In genomic region chr7:116500071-116500853, GRCh38 we compare ENCODE assay signal across 9 cellular contexts. TPM values are rescaled to one million over a fixed set of nuclear protein-coding genes. Genes with fewer than 3 reads are reported as not detected.
A peak's percentile ranks its signal among the peaks of the same experiment; 100 is the strongest.
DNase-seq lines count a peak whose midpoint lies in the region; ATAC-seq, FAIRE-seq and TF ChIP-seq lines count a peak whose summit lies in the region.
"Had no signal": no experiment of that assay in that cellular context is flagged by ENCODE, and none has a peak within 500 bp of the region (broad histone marks: within the 10 kb centered on the region; RNA-seq: fewer than 3 reads in every experiment).

No MANE protein-coding gene starts in this region.

- H3K4me3 Mint-ChIP-seq in WTC11: peak overlapping the region; percentile 86

- no peak overlapping the region for H2BK20ac ChIP-seq in H1 (ENCODE audit: low read length)

- peak overlapping the region; percentile 76 for H2AFZ ChIP-seq in H1 (ENCODE audit: low read length)
- no peak overlapping the region for H2AFZ ChIP-seq in OCI-LY7 (ENCODE audit: low read length)

- peaks cover 5% of the 10 kb centered on the region; the same call in 1 of the 2 replicates for H3K23me2 ChIP-seq in H1 (ENCODE audit: low read depth, low read length)

- H4K8ac ChIP-seq in H1 (ENCODE audit: extremely low read depth, insufficient read depth, low read length): peak overlapping the region; percentile 25; the same call in 1 of the 2 replicates

- peak overlapping the region; percentile 13 for H3K18ac ChIP-seq in H1 (ENCODE audit: extremely low read depth, low read length)

- no peak overlapping the region for H4K91ac ChIP-seq in H1 (replicated peaks; ENCODE audit: insufficient read length, low read length)

- H3K9ac ChIP-seq in H1 (replicated peaks in 1 of 4; ENCODE audit: extremely low read depth in 1 of 4, low read depth in 3 of 4, low read length in 3 of 4): peak overlapping the region in 1 of 4 experiments; percentile 39; a peak in 2 of 7 replicates

- no peak for TF ChIP-seq RAD21 in H1 (IDR thresholded peaks at IDR 0.05 in 1 of 2, conservative IDR thresholded peaks at IDR 0.05 in 1 of 2; ENCODE audit: low read depth in 2 of 2, low read length in 2 of 2)

- peak; percentile 24 for ATAC-seq in GM18505 (IDR thresholded peaks at IDR 0.05; ENCODE audit: unreplicated experiment)
- peak; percentile 50 for ATAC-seq in HG02885 (IDR thresholded peaks at IDR 0.05; ENCODE audit: poor library complexity, unreplicated experiment)
- peak; percentile 67 for ATAC-seq in WTC11
- ATAC-seq in thoracic aorta (ENCODE audit: insufficient number of reproducible peaks, low FRiP score, low read depth): peak; percentile 24

- H3K27me3 ChIP-seq in H1 (replicated peaks in 1 of 4; ENCODE audit: control insufficient read depth in 3 of 4, extremely low read depth in 1 of 4, insufficient read depth in 3 of 4, low read length in 3 of 4): peaks cover 0 to 22% (median 16%) of the 10 kb centered on the region in 4 experiments; a peak in 6 of 7 replicates
- H3K27me3 ChIP-seq in thoracic aorta (replicated peaks; ENCODE audit: insufficient read depth): no peaks in the 10 kb centered on the region

- H3K9me3 Mint-ChIP-seq in WTC11: peaks cover 7% of the 10 kb centered on the region; the same call in 1 of the 2 replicates

- FAIRE-seq in H1 (lab: Jason Lieb, UNC) (no peak), frontal cortex (lab: Jason Lieb, UNC) (no peak)
- FAIRE-seq: TTC549 had no signal

- H3K4me1 Mint-ChIP-seq in WTC11: peaks cover 16% of the 10 kb centered on the region

- H3K56ac ChIP-seq in H1 (replicated peaks; ENCODE audit: insufficient read length, low read depth, low read length): no peak overlapping the region

- H4K20me1 ChIP-seq in H1 (replicated peaks in 1 of 2; ENCODE audit: control insufficient read depth in 1 of 2, insufficient read depth in 2 of 2, low read length in 2 of 2) (peaks cover 0 to 2% of the 10 kb centered on the region in 2 experiments), OCI-LY7 (ENCODE audit: insufficient read depth, low read length) (no peaks in the 10 kb centered on the region)

- H3K36me3 Mint-ChIP-seq in WTC11: no peaks in the 10 kb centered on the region

- peak; percentile 28 for DNase-seq in WTC11 (ENCODE audit: low spot score)
- no peak for DNase-seq in H1 (ENCODE audit: low read depth in 1 of 2, low spot score in 2 of 2)
- no peak for DNase-seq in thoracic aorta (ENCODE audit: low spot score)
- DNase-seq in OCI-LY7 (ENCODE audit: low spot score): no peak
- DNase-seq in frontal cortex (ENCODE audit: low spot score in 2 of 2): no peak

- H3K9me3 ChIP-seq in H1 (ENCODE audit: insufficient read depth in 2 of 2, low read depth in 1 of 2, low read length in 1 of 2) (no peaks in the 10 kb centered on the region), mesodermal cell (ENCODE audit: control insufficient read depth, low read length) (no peaks in the 10 kb centered on the region), thoracic aorta (no peaks in the 10 kb centered on the region), OCI-LY7 (ENCODE audit: low read length) (no peaks in the 10 kb centered on the region)

- CTCF ChIA-PET in WTC11 (lab: Charles Lee): interaction anchor here (1.0 to 1.5 kb wide), 5 partner anchors 23 to 264 kb away, joined by 3 to 18 read pairs (median 4); no protein-coding TSS in a partner anchor
- CTCF ChIA-PET in H1 (lab: Charles Lee; ENCODE audit: partially characterized antibody): no interaction called here
- CTCF ChIA-PET in OCI-LY7 (lab: Charles Lee; ENCODE audit: unreplicated experiment): no interaction called here

- H3K4me2 ChIP-seq in H1 (ENCODE audit: insufficient read depth in 1 of 2, low read depth in 2 of 2, low read length in 2 of 2): peak overlapping the region; percentile 94 to 99
- no peak overlapping the region for H3K4me2 ChIP-seq in OCI-LY7 (ENCODE audit: low read length)

- H3K27ac ChIP-seq in H1 (ENCODE audit: low read depth, low read length): no peak overlapping the region
- no peak overlapping the region for H3K27ac ChIP-seq in mesodermal cell (ENCODE audit: low read depth, low read length, severe bottlenecking)
- peak overlapping the region; percentile 99 for H3K27ac ChIP-seq in thoracic aorta
- no peak overlapping the region for H3K27ac ChIP-seq in OCI-LY7 (ENCODE audit: low read depth, low read length, poor library complexity, severe bottlenecking)

- H3K4me3 ChIP-seq in H1 (ENCODE audit: extremely low read depth in 1 of 4, insufficient read depth in 2 of 4, low read depth in 3 of 4, low read length in 4 of 4) (peak overlapping the region; percentile 40 to 71 (median 60)), mesodermal cell (ENCODE audit: extremely low read depth, insufficient read depth, low read length, poor library complexity, severe bottlenecking) (peak overlapping the region; percentile 69), thoracic aorta (peak overlapping the region; percentile 96), OCI-LY7 (ENCODE audit: low read depth, low read length, poor library complexity, severe bottlenecking) (no peak overlapping the region)

- H3K27me3 Mint-ChIP-seq in WTC11 (ENCODE audit: low read depth): peaks cover 34% of the 10 kb centered on the region

- 4% methylated on average over 35 of the region's 37 CpGs; no CpG with 5 or more reads in 1 of the 2 experiments for WGBS in H1 (ENCODE audit: extremely low coverage in 1 of 2, insufficient coverage in 1 of 2, insufficient read length in 1 of 2, insufficient replicate concordance in 2 of 2, low coverage in 1 of 2, low lambda C conversion rate in 2 of 2, missing lambda C conversion rate in 1 of 2), 2 experiments
- 1 to 4% methylated on average over 25 to 34 of the region's 37 CpGs for WGBS in mesodermal cell (ENCODE audit: insufficient coverage in 2 of 2), 2 experiments

- H3K79me1 ChIP-seq in H1 (ENCODE audit: low read depth, low read length): no peaks in the 10 kb centered on the region

- peak overlapping the region; percentile 75; the same call in 1 of the 2 replicates for H2BK12ac ChIP-seq in H1 (ENCODE audit: low read depth, low read length)

- H3K79me2 ChIP-seq in H1 (ENCODE audit: control insufficient read depth in 1 of 2, insufficient read depth in 2 of 2, low read length in 2 of 2) (no peaks in the 10 kb centered on the region), OCI-LY7 (ENCODE audit: insufficient read depth, low read depth, low read length) (no peaks in the 10 kb centered on the region)

- peak overlapping the region; percentile 43 for H2BK120ac ChIP-seq in H1 (replicated peaks; ENCODE audit: low read depth, low read length)

- H3K27ac Mint-ChIP-seq in WTC11: no peak overlapping the region

- H3K9me2 ChIP-seq in OCI-LY7 (ENCODE audit: insufficient read depth, low read length): no peaks in the 10 kb centered on the region

- H3K4me1 ChIP-seq in H1 (replicated peaks in 1 of 4; ENCODE audit: control insufficient read depth in 3 of 4, insufficient read depth in 4 of 4, low read length in 3 of 4) (peaks cover 2 to 4% (median 3%) of the 10 kb centered on the region in 4 experiments; a peak in 4 of 7 replicates), mesodermal cell (ENCODE audit: control insufficient read depth, insufficient read depth, low read length, poor library complexity, severe bottlenecking) (peaks cover 8% of the 10 kb centered on the region), thoracic aorta (ENCODE audit: control insufficient read depth in 1 of 2, low read depth in 2 of 2) (peaks cover 16 to 31% of the 10 kb centered on the region in 2 donors), OCI-LY7 (ENCODE audit: insufficient read depth, low read length, poor library complexity, severe bottlenecking) (no peaks in the 10 kb centered on the region)

- intact Hi-C loops in OCI-LY7 (cut with micrococcal nuclease; ENCODE audit: unreplicated experiment): no loop called here

- TF ChIP-seq CTCF in WTC11 (IDR thresholded peaks at IDR 0.05): no peak
- no peak for TF ChIP-seq CTCF in H1 (IDR thresholded peaks at IDR 0.05; ENCODE audit: control extremely low read depth in 1 of 3, insufficient read depth in 1 of 3, low read depth in 1 of 3, low read length in 3 of 3)
- TF ChIP-seq CTCF in thoracic aorta (IDR thresholded peaks at IDR 0.05): no peak
- TF ChIP-seq CTCF in OCI-LY7 (conservative IDR thresholded peaks at IDR 0.05; ENCODE audit: low read length): no peak

- BruUV-seq in OCI-LY7 (replicated peaks; lab: Mats Ljungman, UMichigan): no TSS peak

- H3K36me3 ChIP-seq in H1 (ENCODE audit: control insufficient read depth in 2 of 4, insufficient read depth in 4 of 4, low read length in 3 of 4) (no peaks in the 10 kb centered on the region), mesodermal cell (ENCODE audit: control insufficient read depth, insufficient read depth, low read length) (no peaks in the 10 kb centered on the region), thoracic aorta (no peaks in the 10 kb centered on the region), OCI-LY7 (ENCODE audit: insufficient read depth, low read length) (no peaks in the 10 kb centered on the region)

- H3K4ac ChIP-seq in H1 (replicated peaks; ENCODE audit: insufficient read length, low read depth, low read length): no peak overlapping the region

- no peak overlapping the region for H2BK15ac ChIP-seq in H1 (ENCODE audit: low read length)

- H3K23ac ChIP-seq in H1 (ENCODE audit: insufficient read length): no peak overlapping the region

- POLR2A ChIA-PET in WTC11 (lab: Charles Lee) (no interaction called here), H1 (lab: Charles Lee; ENCODE audit: partially characterized antibody) (interaction anchor here (2.1 kb wide), 1 partner anchor 26 kb away, joined by 5 read pairs; no protein-coding TSS in a partner anchor), OCI-LY7 (lab: Charles Lee) (no interaction called here)

- no peak overlapping the region for H2AK5ac ChIP-seq in H1 (ENCODE audit: low read depth, low read length)

- no peak for TF ChIP-seq EP300 in H1 (IDR thresholded peaks at IDR 0.05; ENCODE audit: borderline replicate concordance in 1 of 2, low read depth in 2 of 2, low read length in 2 of 2)

- TF ChIP-seq POLR2A in GM18505 (IDR thresholded peaks at IDR 0.05; ENCODE audit: borderline replicate concordance, extremely low read depth, insufficient read depth, insufficient read length) (no peak), H1 (IDR thresholded peaks at IDR 0.05; ENCODE audit: control extremely low read depth in 1 of 2, low read depth in 2 of 2, low read length in 2 of 2) (no peak)

- H2BK5ac ChIP-seq in H1 (ENCODE audit: low read depth, low read length): peak overlapping the region; percentile 38; the same call in 1 of the 2 replicates

- no peak overlapping the region for H3K14ac ChIP-seq in H1 (ENCODE audit: insufficient read length)

- H4K5ac ChIP-seq in H1 (ENCODE audit: insufficient read length, low read depth, low read length): no peak overlapping the region

RNA-seq across cellular contexts. Expression of gene CAV2, which starts 0.7 kb away (rescaled TPM):
- total RNA-seq in WTC11 (2021) (1.9 to 4.3 TPM (median 2.4 TPM) in 3 replicates), thoracic aorta (100 to 1,000 TPM in 1 of 2 donors, 10 to 100 TPM in 1; 93.8 to 157 TPM), OCI-LY7 (2022) (not detected in 2 replicates), frontal cortex (25.7 TPM)
- 4.7 and 6.4 TPM in 2 replicates for total RNA-seq in H1 (2021; fragmentation: NEBNext Ultra II Directional; extraction: Animal tissue kit (Norgen Biotek cat#: 25700))
- polyA plus RNA-seq in H1 (2011; rRNA removed): 1.8 and 2.8 TPM in 2 replicates
- 2.5 TPM for polyA plus RNA-seq in H1 (2011; cell fraction: cytosol; rRNA removed)
- polyA plus RNA-seq in H1 (2011; cell fraction: nucleus; rRNA removed): 4.6 TPM
- polyA plus RNA-seq in H1 (2012, experiment 1 of 2): 0.96 to 1.5 TPM (median 1.3 TPM) in 4 replicates
- 0.34 TPM for polyA plus RNA-seq in H1 (2012, experiment 2 of 2)
- 5.3 TPM for polyA plus RNA-seq in H1 (2013, experiment 1 of 2)
- 5.1 TPM for polyA plus RNA-seq in H1 (2013, experiment 2 of 2)
- 2.7 and 4.1 TPM in 2 replicates for polyA minus RNA-seq in H1 (2011; rRNA and poly(A)+ RNA removed)
- 2.3 TPM for polyA minus RNA-seq in H1 (2011; cell fraction: cytosol; rRNA and poly(A)+ RNA removed)
- 5.5 TPM for polyA minus RNA-seq in H1 (2011; cell fraction: nucleus; rRNA and poly(A)+ RNA removed)
- polyA plus RNA-seq in mesodermal cell (2013, experiment 1 of 2): 13.1 TPM
- polyA plus RNA-seq in mesodermal cell (2013, experiment 2 of 2): 17.9 TPM
- not detected in 2 replicates for total RNA-seq in OCI-LY7 (2014; rRNA removed; shearing (Covaris generic))

RNA-seq across cellular contexts. Expression of gene CAV1, which starts 24.6 kb away (rescaled TPM):
- 10.9 to 19.7 TPM (median 11.5 TPM) in 3 replicates for total RNA-seq in WTC11 (2021)
- 21.8 and 22.8 TPM in 2 replicates for total RNA-seq in H1 (2021; fragmentation: NEBNext Ultra II Directional; extraction: Animal tissue kit (Norgen Biotek cat#: 25700))
- polyA plus RNA-seq in H1 (2011; rRNA removed): 16.3 and 19.2 TPM in 2 replicates
- polyA plus RNA-seq in H1 (2011; cell fraction: cytosol; rRNA removed): 13.6 TPM
- 11.5 TPM for polyA plus RNA-seq in H1 (2011; cell fraction: nucleus; rRNA removed)
- polyA plus RNA-seq in H1 (2012, experiment 1 of 2): 6.4 to 9.2 TPM (median 7.0 TPM) in 4 replicates
- 2.5 TPM for polyA plus RNA-seq in H1 (2012, experiment 2 of 2)
- polyA plus RNA-seq in H1 (2013, experiment 1 of 2): 31.4 TPM
- polyA plus RNA-seq in H1 (2013, experiment 2 of 2): 38.8 TPM
- 22.0 and 22.1 TPM in 2 replicates for polyA minus RNA-seq in H1 (2011; rRNA and poly(A)+ RNA removed)
- 2.6 TPM for polyA minus RNA-seq in H1 (2011; cell fraction: cytosol; rRNA and poly(A)+ RNA removed)
- polyA minus RNA-seq in H1 (2011; cell fraction: nucleus; rRNA and poly(A)+ RNA removed): 11.8 TPM
- polyA plus RNA-seq in mesodermal cell (2013, experiment 1 of 2): 20.2 TPM
- 17.6 TPM for polyA plus RNA-seq in mesodermal cell (2013, experiment 2 of 2)
- total RNA-seq in thoracic aorta: 100 to 1,000 TPM; 194 to 210 TPM
- not detected in 2 replicates for total RNA-seq in OCI-LY7 (2014; rRNA removed; shearing (Covaris generic))
- 0.30 TPM in 1 of 2 replicates, not detected in the other for total RNA-seq in OCI-LY7 (2022)
- 17.5 TPM for total RNA-seq in frontal cortex

Comparison
In these comparisons a context has a peak if more than half of its experiments do, and no peak if none do; other contexts are left out.
1. H3K27ac ChIP-seq: peak in thoracic aorta (2 of 2); none in H1 (single experiment), mesodermal cell (single experiment) and OCI-LY7 (single experiment).
2. Peak in every context shown above with its lines, with median percentiles within 50 percentile points of each other: ATAC-seq.